1 cellular context compared by ENCODE assay signal in the genomic region with DNA sequence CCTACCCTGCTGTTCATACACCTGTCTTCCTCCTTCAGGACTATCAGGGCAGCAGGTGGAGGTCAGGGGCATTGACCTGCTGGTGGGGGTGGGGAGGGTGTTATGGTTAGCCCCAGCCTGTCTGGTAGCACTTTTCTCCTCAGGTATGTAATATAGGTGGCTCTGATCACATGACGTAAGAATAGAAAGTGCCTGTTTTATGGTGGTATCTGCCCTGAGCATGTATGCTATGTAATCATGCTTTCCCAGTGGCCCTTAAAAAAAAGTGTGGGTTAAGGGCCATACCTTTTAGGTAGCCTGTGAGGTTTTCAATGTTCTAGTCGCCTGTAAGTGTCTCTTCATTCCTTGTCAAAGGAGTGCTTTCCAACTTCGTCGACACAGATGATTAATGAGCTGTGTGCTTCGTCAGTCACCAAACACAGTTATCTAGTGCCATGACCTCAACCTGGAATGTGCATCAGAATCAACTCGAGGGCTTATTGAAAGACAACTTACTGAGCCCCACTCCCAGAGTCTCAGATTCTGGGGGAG.
TF ChIP-seq lines count a peak whose summit lies in the region.

No MANE protein-coding gene starts in this region.

TF ChIP-seq in HepG2, 621 proteins besides CTCF, POLR2A, EP300 and RAD21 (continued from another document):
- TF ChIP-seq ATF3 (CRISPR knock-in tag; IDR thresholded peaks at IDR 0.05): peak; percentile 60; the same call in 1 of the 2 replicates
- TF ChIP-seq FOXA3 (CRISPR knock-in tag; IDR thresholded peaks at IDR 0.05): peak; percentile 8; the same call in 1 of the 2 replicates
- TF ChIP-seq HOXD1 (CRISPR knock-in tag; IDR thresholded peaks at IDR 0.05): peak; percentile 96
- TF ChIP-seq NR2C2 (CRISPR knock-in tag; IDR thresholded peaks at IDR 0.05; ENCODE audit: borderline replicate concordance): 0 out of 2 replicates have a peak, but pooled peaks have one; percentile 27
- TF ChIP-seq MEIS1 (CRISPR knock-in tag; IDR thresholded peaks at IDR 0.05; ENCODE audit: borderline replicate concordance): peak; percentile 99; the same call in 1 of the 2 replicates
- TF ChIP-seq THYN1 (CRISPR knock-in tag; IDR thresholded peaks at IDR 0.05; ENCODE audit: borderline replicate concordance, low read depth): no peak
- TF ChIP-seq ZNF296 (CRISPR knock-in tag; conservative IDR thresholded peaks at IDR 0.05): no peak
- no peak for TF ChIP-seq ZFP41 (CRISPR knock-in tag; IDR thresholded peaks at IDR 0.05; ENCODE audit: borderline replicate concordance)
- TF ChIP-seq GATAD2A (CRISPR knock-in tag; IDR thresholded peaks at IDR 0.05): peak; percentile 42; the same call in 1 of the 2 replicates
- no peak for TF ChIP-seq NBN (conservative IDR thresholded peaks at IDR 0.05)
- TF ChIP-seq HNRNPL (IDR thresholded peaks at IDR 0.05; ENCODE audit: low read depth, low read length): no peak
- TF ChIP-seq PHF5A (CRISPR knock-in tag; IDR thresholded peaks at IDR 0.05; ENCODE audit: low read depth, unreplicated experiment): no peak
- TF ChIP-seq ZNF331 (CRISPR knock-in tag; IDR thresholded peaks at IDR 0.05): 0 out of 2 replicates have a peak, but pooled peaks have one; percentile 45
- no peak for TF ChIP-seq SIN3A (IDR thresholded peaks at IDR 0.05; ENCODE audit: borderline replicate concordance, low read depth, low read length)
- TF ChIP-seq, protein P1, sequence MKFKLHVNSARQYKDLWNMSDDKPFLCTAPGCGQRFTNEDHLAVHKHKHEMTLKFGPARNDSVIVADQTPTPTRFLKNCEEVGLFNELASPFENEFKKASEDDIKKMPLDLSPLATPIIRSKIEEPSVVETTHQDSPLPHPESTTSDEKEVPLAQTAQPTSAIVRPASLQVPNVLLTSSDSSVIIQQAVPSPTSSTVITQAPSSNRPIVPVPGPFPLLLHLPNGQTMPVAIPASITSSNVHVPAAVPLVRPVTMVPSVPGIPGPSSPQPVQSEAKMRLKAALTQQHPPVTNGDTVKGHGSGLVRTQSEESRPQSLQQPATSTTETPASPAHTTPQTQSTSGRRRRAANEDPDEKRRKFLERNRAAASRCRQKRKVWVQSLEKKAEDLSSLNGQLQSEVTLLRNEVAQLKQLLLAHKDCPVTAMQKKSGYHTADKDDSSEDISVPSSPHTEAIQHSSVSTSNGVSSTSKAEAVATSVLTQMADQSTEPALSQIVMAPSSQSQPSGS (CRISPR knock-in tag; IDR thresholded peaks at IDR 0.05): peak; percentile 36; the same call in 1 of the 2 replicates
- no peak for TF ChIP-seq POLR2AphosphoS2 (IDR thresholded peaks at IDR 0.05; ENCODE audit: low read depth, low read length)
- TF ChIP-seq ZNF775 (CRISPR knock-in tag; IDR thresholded peaks at IDR 0.05; ENCODE audit: borderline replicate concordance): no peak
- TF ChIP-seq SNAPC5 (CRISPR knock-in tag; IDR thresholded peaks at IDR 0.05; ENCODE audit: borderline replicate concordance): no peak
- no peak for TF ChIP-seq MIER3 (CRISPR knock-in tag; IDR thresholded peaks at IDR 0.05; ENCODE audit: borderline replicate concordance)
- TF ChIP-seq JUN (CRISPR knock-in tag; IDR thresholded peaks at IDR 0.05): 0 out of 2 replicates have a peak, but pooled peaks have one; percentile 40
- TF ChIP-seq, protein P2, sequence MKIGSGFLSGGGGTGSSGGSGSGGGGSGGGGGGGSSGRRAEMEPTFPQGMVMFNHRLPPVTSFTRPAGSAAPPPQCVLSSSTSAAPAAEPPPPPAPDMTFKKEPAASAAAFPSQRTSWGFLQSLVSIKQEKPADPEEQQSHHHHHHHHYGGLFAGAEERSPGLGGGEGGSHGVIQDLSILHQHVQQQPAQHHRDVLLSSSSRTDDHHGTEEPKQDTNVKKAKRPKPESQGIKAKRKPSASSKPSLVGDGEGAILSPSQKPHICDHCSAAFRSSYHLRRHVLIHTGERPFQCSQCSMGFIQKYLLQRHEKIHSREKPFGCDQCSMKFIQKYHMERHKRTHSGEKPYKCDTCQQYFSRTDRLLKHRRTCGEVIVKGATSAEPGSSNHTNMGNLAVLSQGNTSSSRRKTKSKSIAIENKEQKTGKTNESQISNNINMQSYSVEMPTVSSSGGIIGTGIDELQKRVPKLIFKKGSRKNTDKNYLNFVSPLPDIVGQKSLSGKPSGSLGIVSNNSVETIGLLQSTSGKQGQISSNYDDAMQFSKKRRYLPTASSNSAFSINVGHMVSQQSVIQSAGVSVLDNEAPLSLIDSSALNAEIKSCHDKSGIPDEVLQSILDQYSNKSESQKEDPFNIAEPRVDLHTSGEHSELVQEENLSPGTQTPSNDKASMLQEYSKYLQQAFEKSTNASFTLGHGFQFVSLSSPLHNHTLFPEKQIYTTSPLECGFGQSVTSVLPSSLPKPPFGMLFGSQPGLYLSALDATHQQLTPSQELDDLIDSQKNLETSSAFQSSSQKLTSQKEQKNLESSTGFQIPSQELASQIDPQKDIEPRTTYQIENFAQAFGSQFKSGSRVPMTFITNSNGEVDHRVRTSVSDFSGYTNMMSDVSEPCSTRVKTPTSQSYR (CRISPR knock-in tag; IDR thresholded peaks at IDR 0.05; ENCODE audit: borderline replicate concordance): peak; percentile 69
- TF ChIP-seq HIC2 (CRISPR knock-in tag; IDR thresholded peaks at IDR 0.05; ENCODE audit: low read depth): no peak
- peak; percentile 79 for TF ChIP-seq RARA (CRISPR knock-in tag; IDR thresholded peaks at IDR 0.05)
- TF ChIP-seq, protein P3, sequence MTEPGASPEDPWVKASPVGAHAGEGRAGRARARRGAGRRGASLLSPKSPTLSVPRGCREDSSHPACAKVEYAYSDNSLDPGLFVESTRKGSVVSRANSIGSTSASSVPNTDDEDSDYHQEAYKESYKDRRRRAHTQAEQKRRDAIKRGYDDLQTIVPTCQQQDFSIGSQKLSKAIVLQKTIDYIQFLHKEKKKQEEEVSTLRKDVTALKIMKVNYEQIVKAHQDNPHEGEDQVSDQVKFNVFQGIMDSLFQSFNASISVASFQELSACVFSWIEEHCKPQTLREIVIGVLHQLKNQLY (CRISPR knock-in tag; IDR thresholded peaks at IDR 0.05): no peak
- TF ChIP-seq ZNF747 (CRISPR knock-in tag; IDR thresholded peaks at IDR 0.05; ENCODE audit: borderline replicate concordance): no peak
- TF ChIP-seq CBX5 (CRISPR knock-in tag; IDR thresholded peaks at IDR 0.05; ENCODE audit: borderline replicate concordance): no peak
- TF ChIP-seq FUBP1 (CRISPR knock-in tag; IDR thresholded peaks at IDR 0.05; ENCODE audit: borderline replicate concordance): no peak
- peak; percentile 44; the same call in 1 of the 2 replicates for TF ChIP-seq CREM (IDR thresholded peaks at IDR 0.05)
- TF ChIP-seq CREM (CRISPR knock-in tag; IDR thresholded peaks at IDR 0.05): no peak
- TF ChIP-seq PRPF4 (IDR thresholded peaks at IDR 0.05; ENCODE audit: low read depth, low read length, poor library complexity, severe bottlenecking): no peak
- TF ChIP-seq SRSF1 (optimal IDR thresholded peaks at IDR 0.05; ENCODE audit: low read depth, low read length): no peak
- TF ChIP-seq AHR (CRISPR knock-in tag; IDR thresholded peaks at IDR 0.05): no peak
- no peak for TF ChIP-seq GTF3A (CRISPR knock-in tag; conservative IDR thresholded peaks at IDR 0.05)
- TF ChIP-seq PAWR (CRISPR knock-in tag; IDR thresholded peaks at IDR 0.05; ENCODE audit: borderline replicate concordance): no peak
- TF ChIP-seq, protein P4, sequence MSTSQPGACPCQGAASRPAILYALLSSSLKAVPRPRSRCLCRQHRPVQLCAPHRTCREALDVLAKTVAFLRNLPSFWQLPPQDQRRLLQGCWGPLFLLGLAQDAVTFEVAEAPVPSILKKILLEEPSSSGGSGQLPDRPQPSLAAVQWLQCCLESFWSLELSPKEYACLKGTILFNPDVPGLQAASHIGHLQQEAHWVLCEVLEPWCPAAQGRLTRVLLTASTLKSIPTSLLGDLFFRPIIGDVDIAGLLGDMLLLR (CRISPR knock-in tag; IDR thresholded peaks at IDR 0.05): no peak
